Comparison of ENCODE assay signal across 30 cellular contexts in the genomic region with DNA sequence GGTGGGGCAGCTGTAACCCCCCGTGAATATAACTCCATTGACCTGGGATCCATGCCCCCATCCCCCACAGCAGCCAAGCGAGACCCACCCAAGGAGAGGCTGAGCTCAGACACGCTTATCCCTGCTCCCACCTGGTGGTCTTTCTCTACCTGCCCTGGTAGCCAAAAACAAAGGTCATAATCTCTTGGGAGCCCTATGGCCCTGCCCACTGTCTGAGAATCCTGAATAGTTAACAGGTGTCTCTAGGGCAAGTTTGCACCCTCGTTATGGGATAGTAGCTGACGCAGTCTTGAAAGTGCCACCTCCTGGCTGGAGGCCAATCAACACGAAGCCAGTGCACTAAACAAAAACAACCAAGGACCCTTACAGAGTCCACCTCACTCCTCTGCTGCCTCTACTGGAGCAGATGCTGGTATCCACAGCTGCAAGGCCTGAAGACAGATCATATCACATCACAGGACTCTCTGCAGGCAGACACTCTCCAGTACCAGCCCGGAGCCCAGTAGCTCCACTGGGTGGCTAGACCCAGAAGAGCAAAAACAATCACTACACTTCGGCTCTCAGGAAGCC.
"Had no signal": no experiment of that assay in that cellular context is flagged by ENCODE, and none has a peak within 500 bp of the region (broad histone marks: within the 10 kb centered on the region; RNA-seq: fewer than 3 reads in every experiment).

No MANE protein-coding gene starts in this region.

- H3K36me3 ChIP-seq: adrenal gland, heart left ventricle, left ventricle myocardium inferior, neutrophil, ovary, suprapubic skin, tibial artery, upper lobe of right lung had no signal

- H3K9me3 Mint-ChIP-seq: activated T-helper 1 cell treated with anti-CD3 and anti-CD28 coated beads, Interleukin-12 subunit alpha, Interleukin-12 subunit beta, Interleukin-2, Interleukin-4 antibody, amounts not matched to agents 30 ng/mL and 10 ng/mL and 1 ng/mL, durations not matched to agents 14 hours and 24 hours and 36 hours had no signal

- H3K36me3 Mint-ChIP-seq: activated naive CD8-positive, alpha-beta T cell treated with anti-CD3 and anti-CD28 coated beads for 36 hours; brain; mesothelial cell of epicardium had no signal

- H3K27me3 Mint-ChIP-seq: naive B cell had no signal

- H3K9me3 ChIP-seq: adrenal gland, neutrophil, ovary, suprapubic skin, tibial artery, upper lobe of right lung had no signal

- H3K4me3 Mint-ChIP-seq: activated naive CD4-positive, alpha-beta T cell treated with anti-CD3 and anti-CD28 coated beads for 36 hours; activated naive CD8-positive, alpha-beta T cell treated with anti-CD3 and anti-CD28 coated beads for 36 hours; activated T-helper 1 cell treated with anti-CD3 and anti-CD28 coated beads, Interleukin-12 subunit alpha, Interleukin-12 subunit beta, Interleukin-2, Interleukin-4 antibody, amounts not matched to agents 30 ng/mL and 10 ng/mL and 1 ng/mL, durations not matched to agents 14 hours and 24 hours and 36 hours; mesothelial cell of epicardium; nephron progenitor cell; stimulated activated naive B cell treated with anti-CD40 and anti-IgM and Interleukin-4, amounts not matched to agents 10 μg/mL and 1 μg/mL and 100 μg/mL, for 72 hours had no signal

- H3K4me1 Mint-ChIP-seq: activated naive CD8-positive, alpha-beta T cell treated with anti-CD3 and anti-CD28 coated beads for 36 hours; mesothelial cell of epicardium had no signal

- DNase-seq: activated CD4-positive, alpha-beta T cell treated with anti-CD3 and anti-CD28 coated beads for 4 hours; activated CD4-positive, alpha-beta T cell treated with anti-CD3 and anti-CD28 coated beads, Interleukin-2, amount 50 U/mL, for 48 hours; activated CD8-positive, alpha-beta memory T cell treated with anti-CD3 and anti-CD28 coated beads for 24 hours; activated effector memory CD4-positive, alpha-beta T cell treated with anti-CD3 and anti-CD28 coated beads, Interleukin-2, amount 50 U/mL, for 16 hours; activated naive CD4-positive, alpha-beta T cell treated with anti-CD3 and anti-CD28 coated beads for 36 hours; activated naive CD8-positive, alpha-beta T cell treated with anti-CD3 and anti-CD28 coated beads for 36 hours; activated T-cell treated with anti-CD3 and anti-CD28 coated beads, Interleukin-2, amount 50 U/mL, for 1 hour; aorta; cortex of kidney; foreskin keratinocyte; heart left ventricle; hypothalamus; left ventricle myocardium inferior; naive B cell; nephron progenitor cell; ovary; stimulated activated CD4-positive, alpha-beta T cell treated with anti-CD3 and anti-CD28 coated beads, Interleukin-2, amount 100 ng/mL, for 24 hours; stimulated activated naive B cell treated with anti-CD40 and anti-IgM and Interleukin-4, amounts not matched to agents 10 μg/mL and 1 μg/mL and 100 μg/mL, for 72 hours; tibial artery; upper lobe of right lung had no signal

- H3K27ac ChIP-seq: adrenal gland, foreskin keratinocyte, heart left ventricle, left ventricle myocardium inferior, neutrophil, ovary, suprapubic skin, tibial artery, upper lobe of right lung had no signal

- H3K4me1 ChIP-seq: adrenal gland, foreskin keratinocyte, heart left ventricle, left ventricle myocardium inferior, suprapubic skin, tibial artery, upper lobe of right lung had no signal

- H3K4me2 ChIP-seq: smooth muscle cell had no signal

- H3K4me3 ChIP-seq: adrenal gland, heart left ventricle, left ventricle myocardium inferior, ovary, smooth muscle cell, suprapubic skin, tibial artery, upper lobe of right lung had no signal

- ATAC-seq: esophagus mucosa; foreskin keratinocyte; heart left ventricle; stimulated activated naive B cell treated with anti-CD40 and anti-IgM and Interleukin-4, amounts not matched to agents 10 μg/mL and 1 μg/mL and 100 μg/mL, for 72 hours; upper lobe of right lung had no signal

- FAIRE-seq: islet of Langerhans had no signal

- H3K27ac Mint-ChIP-seq: activated naive CD4-positive, alpha-beta T cell treated with anti-CD3 and anti-CD28 coated beads for 36 hours; activated naive CD8-positive, alpha-beta T cell treated with anti-CD3 and anti-CD28 coated beads for 36 hours; activated T-helper 1 cell treated with anti-CD3 and anti-CD28 coated beads, Interleukin-12 subunit alpha, Interleukin-12 subunit beta, Interleukin-2, Interleukin-4 antibody, amounts not matched to agents 30 ng/mL and 10 ng/mL and 1 ng/mL, durations not matched to agents 14 hours and 24 hours and 36 hours; brain; mesothelial cell of epicardium; nephron progenitor cell; progenitor cell of endocrine pancreas; stimulated activated naive B cell treated with anti-CD40 and anti-IgM and Interleukin-4, amounts not matched to agents 10 μg/mL and 1 μg/mL and 100 μg/mL, for 72 hours had no signal

- H3K27me3 ChIP-seq: foreskin keratinocyte, neutrophil, ovary had no signal
